8 cellular contexts compared by ENCODE assay signal in genomic region chr6:166862287-166862977, GRCh38.
DNase-seq lines count a peak whose midpoint lies in the region; ATAC-seq, FAIRE-seq and TF ChIP-seq lines count a peak whose summit lies in the region.

No MANE protein-coding gene starts in this region.

- no peak for TF ChIP-seq POLR2A in gastroesophageal sphincter (IDR thresholded peaks at IDR 0.05)

- no peak overlapping the region for H3K27ac ChIP-seq in MM.1S (ENCODE audit: low read length)
- H3K27ac ChIP-seq in gastroesophageal sphincter = peak overlapping the region in 3 of 4 donors; percentile 54 to 71 (median 56)

- TF ChIP-seq EP300 in gastroesophageal sphincter (IDR thresholded peaks at IDR 0.05) = no peak

- TF ChIP-seq CTCF in AG04449 (IDR thresholded peaks at IDR 0.05; ENCODE audit: insufficient read depth, low read length, missing control alignments) = no peak
- TF ChIP-seq CTCF in MM.1S (IDR thresholded peaks at IDR 0.05; ENCODE audit: low read length) = no peak
- peak in 1 of 4 experiments; percentile 29 for TF ChIP-seq CTCF in gastroesophageal sphincter (IDR thresholded peaks at IDR 0.05)

- H3K9me3 ChIP-seq in MM.1S (replicated peaks; ENCODE audit: insufficient read depth, low read length) = no peaks in the 10 kb centered on the region
- H3K9me3 ChIP-seq in gastroesophageal sphincter = no peaks in the 10 kb centered on the region

- H3K9me2 ChIP-seq in MM.1S (replicated peaks; ENCODE audit: insufficient read depth, low read length) = no peaks in the 10 kb centered on the region

- POLR2A ChIA-PET in AG04449 (lab: Yijun Ruan, JAX) = no interaction called here

- H3K4me2 ChIP-seq in MM.1S (ENCODE audit: low read depth, low read length) = peak overlapping the region; percentile 55; the same call in 1 of the 2 replicates

- CTCF ChIA-PET in AG04449 (lab: Yijun Ruan, JAX) = interaction anchor here (0.7 kb wide), 1 partner anchor 127 kb away, joined by 3 read pairs; no protein-coding TSS in a partner anchor

- H3K27me3 ChIP-seq in MM.1S (replicated peaks; ENCODE audit: insufficient read depth, low read length) (no peaks in the 10 kb centered on the region), gastroesophageal sphincter (peaks cover 6% of the 10 kb centered on the region)

- H3K9ac ChIP-seq in MM.1S (ENCODE audit: low read length) = no peak overlapping the region

- no peaks in the 10 kb centered on the region for H3F3A ChIP-seq in MM.1S (ENCODE audit: insufficient read depth, low read length)

- H3K36me3 ChIP-seq in MM.1S (replicated peaks; ENCODE audit: insufficient read depth, low read length) (no peaks in the 10 kb centered on the region), gastroesophageal sphincter (no peaks in the 10 kb centered on the region)

- 0% methylated on average over 3 to 18 of the region's 56 CpGs for WGBS in gastroesophageal sphincter (ENCODE audit: low coverage in 1 of 2), 2 donors

- peak; percentile 67 for ATAC-seq in gastroesophageal sphincter
- ATAC-seq in GM18873 (IDR thresholded peaks at IDR 0.05; ENCODE audit: low FRiP score, unreplicated experiment) = no peak

- FAIRE-seq in GM19239 (lab: Jason Lieb, UNC) = peak; percentile 84

- no peaks in the 10 kb centered on the region for H3K4me1 ChIP-seq in MM.1S (ENCODE audit: low read length)
- peaks cover 0 to 30% (median 5%) of the 10 kb centered on the region in 3 donors for H3K4me1 ChIP-seq in gastroesophageal sphincter

- no peaks in the 10 kb centered on the region for H3K79me2 ChIP-seq in MM.1S (ENCODE audit: low read length)

- H3K4me3 ChIP-seq in AG04449 (ENCODE audit: low read depth, low read length) = peak overlapping the region; percentile 43
- peak overlapping the region; percentile 33; the same call in 1 of the 2 replicates for H3K4me3 ChIP-seq in MM.1S (ENCODE audit: low read length)
- peak overlapping the region; percentile 44 to 64 for H3K4me3 ChIP-seq in gastroesophageal sphincter

- no peak overlapping the region for H2AFZ ChIP-seq in MM.1S (ENCODE audit: low read length)

- no peaks in the 10 kb centered on the region for H4K20me1 ChIP-seq in MM.1S (ENCODE audit: insufficient read depth, low read length)

- no peak for DNase-seq in AG04449 (ENCODE audit: low read depth, low spot score)
- peak; percentile 57 for DNase-seq in GM19239 (ENCODE audit: insufficient read length, low spot score)
- no peak for DNase-seq in MM.1S
- peak; percentile 6 for DNase-seq in activated T-helper 1 cell treated with Interleukin-2 at 50 U/mL for 16 hours (ENCODE audit: low read depth)
- peak; percentile 34 for DNase-seq in occipital lobe (lab: John Stamatoyannopoulos, UW)
- DNase-seq in MV-4-11 (lab: John Stamatoyannopoulos, UW) = no peak

Comparison
In these comparisons a context has a peak if more than half of its experiments do, and no peak if none do; other contexts are left out.
1. DNase-seq: peak in GM19239 (single experiment), activated T-helper 1 cell treated with Interleukin-2 at 50 U/mL for 16 hours (single experiment) and occipital lobe (single experiment); none in AG04449 (single experiment), MM.1S (single experiment) and MV-4-11 (single experiment).
2. Peak in every context shown above with its lines, with median percentiles within 50 percentile points of each other: H3K4me3 ChIP-seq.